In the genomic region with DNA sequence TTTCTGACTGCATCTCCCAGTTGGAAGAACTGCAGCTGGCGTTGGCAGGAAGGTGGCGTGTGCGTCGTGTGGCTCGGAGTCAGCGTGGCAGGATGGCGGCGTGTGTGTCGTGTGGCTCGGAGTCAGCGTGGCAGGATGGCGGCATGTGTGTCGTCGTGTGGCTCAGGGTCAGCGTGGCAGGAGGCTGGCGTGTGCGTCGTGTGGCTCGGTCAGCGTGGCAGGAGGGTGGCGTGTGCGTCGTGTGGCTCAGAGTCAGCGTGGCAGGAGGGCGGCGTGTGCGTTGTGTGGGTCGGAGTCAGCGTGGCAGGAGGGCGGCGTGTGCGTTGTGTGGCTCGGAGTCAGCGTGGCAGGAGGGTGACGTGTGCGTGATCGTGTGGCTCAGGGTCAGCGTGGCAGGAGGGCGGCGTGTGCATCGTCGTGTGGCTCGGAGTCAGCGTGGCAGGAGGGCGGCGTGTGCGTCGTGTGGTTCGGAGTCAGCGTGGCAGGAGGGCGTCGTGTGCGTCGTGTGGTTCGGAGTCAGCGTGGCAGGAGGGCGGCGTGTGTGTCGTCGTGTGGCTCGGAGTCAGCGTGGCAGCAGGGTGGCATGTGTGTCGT, we compare ENCODE assay signal across 17 cellular contexts. TPM values are rescaled to one million over a fixed set of nuclear protein-coding genes. Genes with fewer than 3 reads are reported as not detected.
DNase-seq lines count a peak whose midpoint lies in the region; ATAC-seq, FAIRE-seq and TF ChIP-seq lines count a peak whose summit lies in the region.
"Had no signal": no experiment of that assay in that cellular context is flagged by ENCODE, and none has a peak within 500 bp of the region (broad histone marks: within the 10 kb centered on the region; RNA-seq: fewer than 3 reads in every experiment).

No MANE protein-coding gene starts in this region.

- no peak overlapping the region for H3K4me2 ChIP-seq in HepG2 (ENCODE audit: low read depth, low read length)
- H3K4me2 ChIP-seq: BLaER1, GM23338 had no signal

- WGBS in HepG2 (ENCODE audit: low lambda C conversion rate) = 97% methylated on average over 63 of the region's 63 CpGs
- 97% methylated on average over 20 of the region's 63 CpGs for WGBS in right lobe of liver (ENCODE audit: insufficient coverage, low coverage, low lambda C conversion rate, missing lambda C conversion rate)

- DNase-seq in HepG2 (ENCODE audit: low spot score) (no peak), right lobe of liver (no peak), WTC11 (ENCODE audit: low spot score) (no peak), AG20443 (ENCODE audit: low spot score) (no peak), A673 (ENCODE audit: low spot score) (no peak)
- no peak for DNase-seq in activated CD4-positive, alpha-beta memory T cell treated with anti-CD3 and anti-CD28 coated beads for 36 hours
- DNase-seq: KG1, NCI-H1105, NCI-H187 treated with DMSO at 0.1 percent for 48 hours, NCI-H446 treated with DMSO at 0.1 percent for 48 hours, NCI-H82, Right ventricle myocardium superior had no signal

- H3K27me3 ChIP-seq in HepG2 (ENCODE audit: control insufficient read depth in 1 of 2, insufficient read depth in 2 of 2, low read length in 2 of 2) = no peaks in the 10 kb centered on the region
- H3K27me3 ChIP-seq in right lobe of liver = no peaks in the 10 kb centered on the region
- no peaks in the 10 kb centered on the region for H3K27me3 ChIP-seq in A673 (replicated peaks; ENCODE audit: insufficient read depth, low read depth, low read length, poor library complexity)
- H3K27me3 ChIP-seq: BLaER1 had no signal

- H3K9ac ChIP-seq in HepG2 (ENCODE audit: insufficient read depth, low read depth, low read length) = no peak overlapping the region
- H3K9ac ChIP-seq: BLaER1 had no signal

- no peak for TF ChIP-seq CTCF in HepG2 (CRISPR knock-in tag; IDR thresholded peaks at IDR 0.05)
- TF ChIP-seq CTCF in right lobe of liver (IDR thresholded peaks at IDR 0.05) = no peak
- TF ChIP-seq CTCF in WTC11 (IDR thresholded peaks at IDR 0.05) = no peak
- TF ChIP-seq CTCF in nephron (IDR thresholded peaks at IDR 0.05; ENCODE audit: unreplicated experiment in 3 of 3) = no peak
- no peak for TF ChIP-seq CTCF in A673 (conservative IDR thresholded peaks at IDR 0.05; ENCODE audit: low read depth, low read length)

- peaks cover 8% of the 10 kb centered on the region for H3K4me1 Mint-ChIP-seq in WTC11
- H3K4me1 Mint-ChIP-seq in nephron = peaks cover 37% of the 10 kb centered on the region
- peaks cover 5% of the 10 kb centered on the region for H3K4me1 Mint-ChIP-seq in activated CD4-positive, alpha-beta memory T cell treated with anti-CD3 and anti-CD28 coated beads for 36 hours (ENCODE audit: low read depth)

- POLR2A ChIA-PET in HepG2 (lab: Yijun Ruan, JAX) = no interaction called here
- POLR2A ChIA-PET in WTC11 (lab: Charles Lee) = no interaction called here
- POLR2A ChIA-PET in A673 (lab: Charles Lee; ENCODE audit: low non-redundant PET) = no interaction called here
- POLR2A ChIA-PET in activated CD4-positive, alpha-beta memory T cell treated with anti-CD3 and anti-CD28 coated beads for 36 hours (lab: Charles Lee) = no interaction called here

- H3K36me3 ChIP-seq in HepG2 (replicated peaks in 1 of 2; ENCODE audit: control insufficient read depth in 1 of 2, insufficient read depth in 2 of 2, low read length in 2 of 2) (peaks cover 13 to 36% of the 10 kb centered on the region in 2 experiments), right lobe of liver (no peaks in the 10 kb centered on the region), A673 (ENCODE audit: insufficient read depth, low read length, poor library complexity, severe bottlenecking) (peaks cover 13% of the 10 kb centered on the region)

- no peak overlapping the region for H3K4me3 ChIP-seq in HepG2 (replicated peaks in 1 of 3; ENCODE audit: insufficient read depth in 1 of 3, low read depth in 2 of 3, low read length in 3 of 3)
- no peak overlapping the region for H3K4me3 ChIP-seq in right lobe of liver
- no peak overlapping the region for H3K4me3 ChIP-seq in A673 (ENCODE audit: low read depth, low read length, poor library complexity, severe bottlenecking)
- H3K4me3 ChIP-seq: BLaER1, GM23338 had no signal

- TF ChIP-seq RAD21 in HepG2 (CRISPR knock-in tag; IDR thresholded peaks at IDR 0.05) = no peak

- H3K9me3 Mint-ChIP-seq in WTC11 (no peaks in the 10 kb centered on the region), nephron (peaks cover 15% of the 10 kb centered on the region)
- H3K9me3 Mint-ChIP-seq in activated CD4-positive, alpha-beta memory T cell treated with anti-CD3 and anti-CD28 coated beads for 36 hours = no peaks in the 10 kb centered on the region

- H3K9me3 ChIP-seq in HepG2 (ENCODE audit: low read length) (no peaks in the 10 kb centered on the region), right lobe of liver (no peaks in the 10 kb centered on the region), A673 (ENCODE audit: low read depth, low read length, poor library complexity, severe bottlenecking) (no peaks in the 10 kb centered on the region)

- in situ Hi-C loops in HepG2 (cut with HindIII; ENCODE audit: extremely low pct_ligation_motif_present, low pct_unique_long_range_greater_than_20kb) = no loop called here

- H2AFZ ChIP-seq in HepG2 (ENCODE audit: low read length) = no peak overlapping the region
- H2AFZ ChIP-seq: GM23338 had no signal

- no peaks in the 10 kb centered on the region for H3K27me3 Mint-ChIP-seq in WTC11 (ENCODE audit: low read depth)
- H3K27me3 Mint-ChIP-seq in nephron (ENCODE audit: low read depth) = no peaks in the 10 kb centered on the region
- no peaks in the 10 kb centered on the region for H3K27me3 Mint-ChIP-seq in activated CD4-positive, alpha-beta memory T cell treated with anti-CD3 and anti-CD28 coated beads for 36 hours

- H3K4me1 ChIP-seq in HepG2 (ENCODE audit: insufficient read depth, low read length) = no peaks in the 10 kb centered on the region
- no peaks in the 10 kb centered on the region for H3K4me1 ChIP-seq in right lobe of liver
- H3K4me1 ChIP-seq in A673 (ENCODE audit: insufficient read depth, low read length, poor library complexity, severe bottlenecking) = no peaks in the 10 kb centered on the region

- BruUV-seq in HepG2 (replicated peaks; lab: Mats Ljungman, UMichigan) (no TSS peak), A673 (replicated peaks; lab: Mats Ljungman, UMichigan) (no TSS peak)

- no peaks in the 10 kb centered on the region for H4K20me1 ChIP-seq in HepG2 (ENCODE audit: insufficient read depth, low read length)

- H3K27ac Mint-ChIP-seq in WTC11 (peak overlapping the region; percentile 88), nephron (peak overlapping the region in 2 of 3 experiments; percentile 81 to 89)
- H3K27ac Mint-ChIP-seq in activated CD4-positive, alpha-beta memory T cell treated with anti-CD3 and anti-CD28 coated beads for 36 hours = no peak overlapping the region
- H3K27ac Mint-ChIP-seq: GM23338 had no signal

- H3K36me3 Mint-ChIP-seq in WTC11 = peaks cover 54% of the 10 kb centered on the region
- H3K36me3 Mint-ChIP-seq in nephron (ENCODE audit: low read depth) = peaks cover 51% of the 10 kb centered on the region
- peaks cover 17% of the 10 kb centered on the region for H3K36me3 Mint-ChIP-seq in activated CD4-positive, alpha-beta memory T cell treated with anti-CD3 and anti-CD28 coated beads for 36 hours

- FAIRE-seq in HepG2 (lab: Jason Lieb, UNC) = no peak

- no peak for TF ChIP-seq EP300 in HepG2 (IDR thresholded peaks at IDR 0.05; ENCODE audit: low read depth in 2 of 2, low read length in 2 of 2)
- TF ChIP-seq EP300 in HepG2 (CRISPR knock-in tag; IDR thresholded peaks at IDR 0.05; ENCODE audit: borderline replicate concordance) = no peak

- H3K79me2 ChIP-seq in HepG2 (ENCODE audit: insufficient read depth, low read length) = no peaks in the 10 kb centered on the region

- TF ChIP-seq POLR2A in HepG2 (IDR thresholded peaks at IDR 0.05; ENCODE audit: insufficient read depth in 1 of 2, low read depth in 2 of 2, low read length in 2 of 2) (no peak), right lobe of liver (IDR thresholded peaks at IDR 0.05) (no peak)

- ATAC-seq in HepG2 (no peak), right lobe of liver (no peak), WTC11 (no peak)
- ATAC-seq: GM23338 had no signal

- CTCF ChIA-PET in HepG2 (lab: Yijun Ruan, JAX; ENCODE audit: low intra/inter-chr PET ratio, low total read pairs) = no interaction called here
- CTCF ChIA-PET in WTC11 (lab: Charles Lee) = interaction anchor here (1.2 kb wide), 1 partner anchor 133 kb away, joined by 7 read pairs; no protein-coding TSS in a partner anchor
- CTCF ChIA-PET in A673 (lab: Charles Lee) = no interaction called here
- CTCF ChIA-PET in activated CD4-positive, alpha-beta memory T cell treated with anti-CD3 and anti-CD28 coated beads for 36 hours (lab: Charles Lee) = interaction anchor here (0.7 kb wide), 1 partner anchor 18 kb away, joined by 3 read pairs; no protein-coding TSS in a partner anchor

- H3K27ac ChIP-seq in HepG2 (ENCODE audit: extremely low read length, insufficient read depth, low read length) = no peak overlapping the region
- no peak overlapping the region for H3K27ac ChIP-seq in right lobe of liver
- H3K27ac ChIP-seq in A673 (ENCODE audit: low read depth, low read length, poor library complexity, severe bottlenecking) = no peak overlapping the region
- H3K27ac ChIP-seq: BLaER1 had no signal

- intact Hi-C loops in HepG2 (cut with micrococcal nuclease; ENCODE audit: unreplicated experiment) = no loop called here
- intact Hi-C loops in right lobe of liver (cut with DNase I) = no loop called here
- intact Hi-C loops in A673 (cut with micrococcal nuclease; ENCODE audit: unreplicated experiment) = no loop called here
- intact Hi-C loops in activated CD4-positive, alpha-beta memory T cell treated with anti-CD3 and anti-CD28 coated beads for 36 hours (cut with micrococcal nuclease) = no loop called here

- H3K4me3 Mint-ChIP-seq in WTC11 (no peak overlapping the region), nephron (no peak overlapping the region)
- H3K4me3 Mint-ChIP-seq in activated CD4-positive, alpha-beta memory T cell treated with anti-CD3 and anti-CD28 coated beads for 36 hours = no peak overlapping the region
- H3K4me3 Mint-ChIP-seq: GM23338 had no signal

RNA-seq across cellular contexts. Expression of gene ZNF750, which starts 38.3 kb away (rescaled TPM):
- total RNA-seq in HepG2 (2016; rRNA removed; fragmentation: Illumina TruSeq; extraction: Trizol) (not detected in 2 replicates), right lobe of liver (not detected), WTC11 (2021) (0.04 to 0.07 TPM in 2 of 3 replicates, not detected in the other), A673 (2021) (not detected in 2 replicates)
- not detected in 2 replicates for total RNA-seq in HepG2 (2016; cell fraction: cytosol; rRNA removed; fragmentation: Illumina TruSeq; extraction: Trizol; ENCODE audit: low read depth)
- total RNA-seq in HepG2 (2016; cell fraction: insoluble cytoplasmic fraction; rRNA removed; fragmentation: Illumina TruSeq; extraction: Trizol) = not detected in 2 replicates
- not detected in 2 replicates for total RNA-seq in HepG2 (2016; cell fraction: membrane; rRNA removed; fragmentation: Illumina TruSeq; extraction: Trizol)
- not detected in 2 replicates for total RNA-seq in HepG2 (2016; cell fraction: nucleus; rRNA removed; fragmentation: Illumina TruSeq; extraction: Trizol)
- polyA plus RNA-seq in HepG2 (2011; rRNA removed) = not detected in 2 replicates
- polyA plus RNA-seq in HepG2 (2011; cell fraction: cytosol; rRNA removed) = not detected in 2 replicates
- polyA plus RNA-seq in HepG2 (2011; cell fraction: nucleus; rRNA removed) = not detected in 2 replicates
- polyA plus RNA-seq in HepG2 (2012) = 0.03 and 0.05 TPM in 2 replicates
- not detected in 2 replicates for polyA plus RNA-seq in HepG2 (2016; cell fraction: cytosol; fragmentation: Illumina TruSeq; extraction: Trizol; ENCODE audit: low read depth)
- not detected in 2 replicates for polyA plus RNA-seq in HepG2 (2016; cell fraction: insoluble cytoplasmic fraction; fragmentation: Illumina TruSeq; extraction: Trizol; ENCODE audit: low read depth)
- polyA plus RNA-seq in HepG2 (2016; cell fraction: membrane; fragmentation: Illumina TruSeq; extraction: Trizol; ENCODE audit: low read depth) = not detected in 2 replicates
- polyA plus RNA-seq in HepG2 (2016; cell fraction: nucleus; fragmentation: Illumina TruSeq; extraction: Trizol; ENCODE audit: insufficient read depth, low read depth) = not detected in 2 replicates
- not detected in 2 replicates for polyA minus RNA-seq in HepG2 (2011; rRNA and poly(A)+ RNA removed; ENCODE audit: low replicate concordance)
- polyA minus RNA-seq in HepG2 (2011; cell fraction: cytosol; rRNA and poly(A)+ RNA removed) = not detected in 2 replicates
- polyA minus RNA-seq in HepG2 (2011; cell fraction: nucleus; rRNA and poly(A)+ RNA removed) = not detected in 2 replicates
- total RNA-seq in activated CD4-positive, alpha-beta memory T cell treated with anti-CD3 and anti-CD28 coated beads for 36 hours = not detected
- total RNA-seq: HT1080 had no signal
- polyA plus RNA-seq: AG04450 had no signal

RNA-seq across cellular contexts. Expression of gene TBCD, which starts 49.6 kb away (rescaled TPM):
- 33.9 and 49.6 TPM in 2 replicates for total RNA-seq in HepG2 (2016; rRNA removed; fragmentation: Illumina TruSeq; extraction: Trizol)
- 98.6 and 103 TPM in 2 replicates for total RNA-seq in HepG2 (2016; cell fraction: cytosol; rRNA removed; fragmentation: Illumina TruSeq; extraction: Trizol; ENCODE audit: low read depth)
- 32.6 and 40.4 TPM in 2 replicates for total RNA-seq in HepG2 (2016; cell fraction: insoluble cytoplasmic fraction; rRNA removed; fragmentation: Illumina TruSeq; extraction: Trizol)
- total RNA-seq in HepG2 (2016; cell fraction: membrane; rRNA removed; fragmentation: Illumina TruSeq; extraction: Trizol) = 28.6 and 30.6 TPM in 2 replicates
- 44.9 and 51.2 TPM in 2 replicates for total RNA-seq in HepG2 (2016; cell fraction: nucleus; rRNA removed; fragmentation: Illumina TruSeq; extraction: Trizol)
- polyA plus RNA-seq in HepG2 (2011; rRNA removed) = 54.8 and 58.7 TPM in 2 replicates
- 29.1 and 46.9 TPM in 2 replicates for polyA plus RNA-seq in HepG2 (2011; cell fraction: cytosol; rRNA removed)
- polyA plus RNA-seq in HepG2 (2011; cell fraction: nucleus; rRNA removed) = 327 and 449 TPM in 2 replicates
- 37.3 and 41.7 TPM in 2 replicates for polyA plus RNA-seq in HepG2 (2012)
- 3.7 and 4.9 TPM in 2 replicates for polyA plus RNA-seq in HepG2 (2016; cell fraction: cytosol; fragmentation: Illumina TruSeq; extraction: Trizol; ENCODE audit: low read depth)
- 39.7 and 51.2 TPM in 2 replicates for polyA plus RNA-seq in HepG2 (2016; cell fraction: insoluble cytoplasmic fraction; fragmentation: Illumina TruSeq; extraction: Trizol; ENCODE audit: low read depth)
- 5.6 and 6.8 TPM in 2 replicates for polyA plus RNA-seq in HepG2 (2016; cell fraction: membrane; fragmentation: Illumina TruSeq; extraction: Trizol; ENCODE audit: low read depth)
- 140 and 151 TPM in 2 replicates for polyA plus RNA-seq in HepG2 (2016; cell fraction: nucleus; fragmentation: Illumina TruSeq; extraction: Trizol; ENCODE audit: insufficient read depth, low read depth)
- polyA minus RNA-seq in HepG2 (2011; rRNA and poly(A)+ RNA removed; ENCODE audit: low replicate concordance) = 67.0 and 125 TPM in 2 replicates
- polyA minus RNA-seq in HepG2 (2011; cell fraction: cytosol; rRNA and poly(A)+ RNA removed) = 38.0 and 45.2 TPM in 2 replicates
- polyA minus RNA-seq in HepG2 (2011; cell fraction: nucleus; rRNA and poly(A)+ RNA removed) = 51.1 and 51.6 TPM in 2 replicates
- total RNA-seq in right lobe of liver = 10 to 100 TPM; 28.0 to 55.7 (median 41.3) TPM
- total RNA-seq in WTC11 (2021) = 170 to 176 TPM (median 173 TPM) in 3 replicates
- 113 and 129 TPM in 2 replicates for total RNA-seq in A673 (2021)
- total RNA-seq in activated CD4-positive, alpha-beta memory T cell treated with anti-CD3 and anti-CD28 coated beads for 36 hours = 10 to 100 TPM; 97.0 to 98.2 TPM

Comparison
In these comparisons a context has a peak if more than half of its experiments do, and no peak if none do; other contexts are left out.
1. CTCF ChIA-PET loops: an anchor here in WTC11 (1.2 kb wide) and activated CD4-positive, alpha-beta memory T cell treated with anti-CD3 and anti-CD28 coated beads for 36 hours (0.7 kb wide); none called in HepG2 and A673.